In the genomic region with DNA sequence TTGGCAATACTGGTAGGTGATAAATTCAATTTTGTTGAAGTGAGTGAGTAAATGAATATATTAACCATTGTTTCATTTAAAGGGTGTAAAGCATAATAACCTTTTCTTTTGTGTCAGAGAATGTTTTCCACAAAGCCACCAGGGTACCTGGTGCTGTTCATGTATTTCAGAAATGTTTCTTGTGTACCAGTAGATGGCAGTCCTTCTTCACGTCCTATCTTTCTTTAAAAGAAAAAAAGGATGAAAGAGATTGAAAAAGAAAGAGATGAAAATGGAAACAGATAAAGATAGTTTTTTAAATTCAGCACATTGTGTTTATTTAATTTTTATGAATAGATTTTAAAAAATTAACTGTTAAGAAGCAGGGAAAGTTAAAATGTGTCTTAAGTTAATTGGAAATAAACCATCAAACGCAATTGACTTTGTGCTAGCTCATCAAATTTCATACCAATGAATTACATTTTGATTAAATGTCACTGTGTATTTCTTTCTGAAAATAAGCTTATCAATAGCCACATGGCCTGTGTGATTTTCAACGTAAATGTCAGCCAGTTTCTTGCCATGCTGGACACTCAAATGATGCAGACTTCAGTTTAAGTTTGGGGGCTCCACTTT, we compare ENCODE assay signal across 8 cellular contexts.
DNase-seq lines count a peak whose midpoint lies in the region; ATAC-seq, FAIRE-seq and TF ChIP-seq lines count a peak whose summit lies in the region.

No MANE protein-coding gene starts in this region.

- FAIRE-seq in frontal cortex (lab: Jason Lieb, UNC) (peak; percentile 91), H54 (lab: Jason Lieb, UNC) (no peak)

- H3K27me3 ChIP-seq in RWPE2 (ENCODE audit: insufficient read depth, poor library complexity, severe bottlenecking) = no peaks in the 10 kb centered on the region
- H3K27me3 ChIP-seq in CD4-positive, alpha-beta memory T cell (ENCODE audit: insufficient read depth, low read length) = no peaks in the 10 kb centered on the region

- TF ChIP-seq CTCF in GM10266 (IDR thresholded peaks at IDR 0.05; ENCODE audit: control insufficient read depth, insufficient read depth, low read depth, missing control alignments) (peak; percentile 48), RWPE2 (IDR thresholded peaks at IDR 0.05; ENCODE audit: poor library complexity, severe bottlenecking) (peak; percentile 80)

- no peak overlapping the region for H3K27ac ChIP-seq in RWPE2 (ENCODE audit: poor library complexity, severe bottlenecking)
- H3K27ac ChIP-seq in CD4-positive, alpha-beta memory T cell (ENCODE audit: low read depth, low read length) = no peak overlapping the region

- intact Hi-C loops in CD4-positive, alpha-beta memory T cell (cut with micrococcal nuclease) = no loop called here

- POLR2A ChIA-PET in CD4-positive, alpha-beta memory T cell (lab: Charles Lee; ENCODE audit: partially characterized antibody) = no interaction called here

- ATAC-seq in RWPE2 (ENCODE audit: low read depth) (peak; percentile 35; the same call in 1 of the 3 replicates), GM19455 (IDR thresholded peaks at IDR 0.05; ENCODE audit: unreplicated experiment) (no peak)

- H3K9me3 ChIP-seq in RWPE2 (ENCODE audit: severe bottlenecking) = no peaks in the 10 kb centered on the region
- H3K9me3 ChIP-seq in CD4-positive, alpha-beta memory T cell (ENCODE audit: control insufficient read depth in 1 of 2, low read length in 2 of 2) = no peaks in the 10 kb centered on the region

- H3K4me1 Mint-ChIP-seq in CD4-positive, alpha-beta memory T cell = no peaks in the 10 kb centered on the region

- peaks cover 0 to 2% of the 10 kb centered on the region in 2 donors for H3K27me3 Mint-ChIP-seq in CD4-positive, alpha-beta memory T cell

- DNase-seq in GM10266 (ENCODE audit: extremely low spot score) (peak; percentile 26), HT1080 (ENCODE audit: low read depth) (peak; percentile 13), RWPE2 (ENCODE audit: low spot score) (no peak), frontal cortex (ENCODE audit: low spot score in 2 of 2) (peak; percentile 4 to 27), H54 (ENCODE audit: insufficient read length, low spot score) (no peak)
- DNase-seq in CD4-positive, alpha-beta memory T cell = no peak
- DNase-seq in activated CD4-positive, CD25-positive, alpha-beta regulatory T cell (lab: John Stamatoyannopoulos, UW) = no peak

- H3K4me1 ChIP-seq in RWPE2 (ENCODE audit: insufficient read depth, poor library complexity, severe bottlenecking) = no peaks in the 10 kb centered on the region
- H3K4me1 ChIP-seq in CD4-positive, alpha-beta memory T cell (ENCODE audit: insufficient read depth, low read length) = no peaks in the 10 kb centered on the region

- no peaks in the 10 kb centered on the region for H3K36me3 Mint-ChIP-seq in CD4-positive, alpha-beta memory T cell

- no peaks in the 10 kb centered on the region for H3K36me3 ChIP-seq in RWPE2 (ENCODE audit: low read depth)
- H3K36me3 ChIP-seq in CD4-positive, alpha-beta memory T cell (ENCODE audit: insufficient read depth, low read length) = no peaks in the 10 kb centered on the region

- no peak overlapping the region for H3K4me3 Mint-ChIP-seq in CD4-positive, alpha-beta memory T cell

- CTCF ChIA-PET in CD4-positive, alpha-beta memory T cell (lab: Charles Lee; ENCODE audit: partially characterized antibody) = interaction anchor here (1.0 to 1.3 kb wide), 3 partner anchors 21 to 174 kb away, joined by 3 to 4 read pairs (median 3); no protein-coding TSS in a partner anchor

- no peak overlapping the region for H3K27ac Mint-ChIP-seq in CD4-positive, alpha-beta memory T cell

- peaks cover 0 to 5% (median 0%) of the 10 kb centered on the region in 8 donors for H3K9me3 Mint-ChIP-seq in CD4-positive, alpha-beta memory T cell

- no peak overlapping the region for H3K4me3 ChIP-seq in RWPE2 (ENCODE audit: severe bottlenecking)
- no peak overlapping the region for H3K4me3 ChIP-seq in CD4-positive, alpha-beta memory T cell (ENCODE audit: low read length in 2 of 2)

- TF ChIP-seq POLR2A in H54 (IDR thresholded peaks at IDR 0.05; ENCODE audit: low read depth, low read length) = no peak

Comparison
In these comparisons a context has a peak if more than half of its experiments do, and no peak if none do; other contexts are left out.
1. DNase-seq: peak in GM10266 (single experiment), HT1080 (single experiment) and frontal cortex (2 of 2); none in RWPE2 (single experiment), H54 (single experiment), CD4-positive, alpha-beta memory T cell (0 of 5) and activated CD4-positive, CD25-positive, alpha-beta regulatory T cell (0 of 4).